10 cellular contexts compared by ENCODE assay signal in genomic region chr20:23379772-23380171, GRCh38. TPM values are rescaled to one million over a fixed set of nuclear protein-coding genes. Genes with fewer than 3 reads are reported as not detected.
"Had no signal": no experiment of that assay in that cellular context is flagged by ENCODE, and none has a peak within 500 bp of the region (broad histone marks: within the 10 kb centered on the region; RNA-seq: fewer than 3 reads in every experiment).

No MANE protein-coding gene starts in this region.

- H3K9me3 Mint-ChIP-seq: GM23338 had no signal

- H3K27ac ChIP-seq: HL-60 had no signal

- FAIRE-seq: H1, H54, HepG2 had no signal

- H3K27me3 Mint-ChIP-seq: IgD-negative memory B cell had no signal

- H3K4me1 Mint-ChIP-seq: IgD-negative memory B cell had no signal

- H3K27ac Mint-ChIP-seq: GM23338, IgD-negative memory B cell had no signal

- H3K4me3 Mint-ChIP-seq: GM23338, H9, IgD-negative memory B cell had no signal

- H3K4me3 ChIP-seq: GM23338 had no signal

- ATAC-seq: GM23338, HepG2 had no signal

- DNase-seq: H9, HCEC 1CT, KBM-7 had no signal

RNA-seq across cellular contexts. Expression of gene CSTL1, which starts 59.7 kb away (rescaled TPM):
- total RNA-seq: GM23338, H1, H9, HepG2, HT1080 had no signal
- polyA plus RNA-seq: GM23338, H1, HepG2, IgD-negative memory B cell had no signal
